ENCODE assay signal across 8 cellular contexts in genomic region chr4:4430492-4431195, GRCh38.
A peak's percentile ranks its signal among the peaks of the same experiment; 100 is the strongest.
DNase-seq lines count a peak whose midpoint lies in the region; ATAC-seq and TF ChIP-seq lines count a peak whose summit lies in the region.

No MANE protein-coding gene starts in this region.

- ATAC-seq in GM18498 (IDR thresholded peaks at IDR 0.05; ENCODE audit: unreplicated experiment) (peak; percentile 66), HG03342 (IDR thresholded peaks at IDR 0.05; ENCODE audit: unreplicated experiment) (peak; percentile 80)

- DNase-seq in AG09309 (ENCODE audit: low read depth) (peak; percentile 65), OCI-M1 (lab: John Stamatoyannopoulos, UW) (peak; percentile 75), head of caudate nucleus (peak in 30 of 42 donors; percentile 27 to 78 (median 54)), GDM1 (lab: John Stamatoyannopoulos, UW) (no peak)
- peak; percentile 73 for DNase-seq in activated effector memory CD4-positive, alpha-beta T cell treated with anti-CD3 and anti-CD28 coated beads, Interleukin-2, amount 50 U/mL, for 16 hours
- DNase-seq in stimulated activated CD4-positive, alpha-beta T cell treated with anti-CD3 and anti-CD28 coated beads, Interleukin-12 subunit alpha, Interleukin-12 subunit beta, amount 100 ng/mL, for 4 hours = peak; percentile 36

- intact Hi-C loops in head of caudate nucleus (cut with DNase I) = loop anchor here (10.0 kb wide), 1 partner anchor 176 kb away; no protein-coding TSS in a partner anchor

- H3K4me3 ChIP-seq in AG09309 (ENCODE audit: control insufficient read depth, low read depth, low read length) = no peak overlapping the region

- TF ChIP-seq CTCF in AG09309 (IDR thresholded peaks at IDR 0.05; ENCODE audit: control insufficient read depth, insufficient read depth, low read depth, low read length, missing control alignments) = peak; percentile 80
